7 cellular contexts compared by ENCODE assay signal in the genomic region with DNA sequence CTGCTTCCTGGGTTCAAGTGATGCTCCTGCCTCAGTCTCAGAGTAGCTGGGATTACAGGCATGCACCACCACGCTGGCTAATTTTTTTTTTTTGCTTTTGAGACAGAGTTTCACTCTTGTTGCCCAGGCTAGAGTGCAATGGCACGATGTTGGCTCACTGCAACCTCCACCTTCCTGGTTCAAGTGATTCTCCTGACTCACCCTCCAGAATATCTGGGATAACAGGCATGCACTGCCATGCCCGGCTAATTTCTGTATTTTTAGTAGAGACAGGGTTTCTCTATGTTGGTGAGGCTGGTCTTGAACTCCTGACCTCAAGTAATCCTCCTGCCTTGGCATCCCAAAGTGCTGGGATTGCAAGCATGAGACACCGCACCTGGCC.
DNase-seq lines count a peak whose midpoint lies in the region; ATAC-seq and TF ChIP-seq lines count a peak whose summit lies in the region.
"Not testable (repeated sequence)": the region's sequence is repeated elsewhere in the genome, so short reads cannot be mapped to it uniquely, and the experiment has no call there.

No MANE protein-coding gene starts in this region.

- not testable (repeated sequence) for H3K36me3 ChIP-seq in DOHH2 (ENCODE audit: control insufficient read depth, low read length); KMS-11 (ENCODE audit: insufficient read depth); muscle layer of duodenum (ENCODE audit: control insufficient read depth in 1 of 2, insufficient read depth in 2 of 2, low read length in 2 of 2)

- not testable (repeated sequence) for H3K27me3 Mint-ChIP-seq in activated CD4-positive, alpha-beta memory T cell treated with anti-CD3 and anti-CD28 coated beads for 36 hours; activated naive CD8-positive, alpha-beta T cell treated with anti-CD3 and anti-CD28 coated beads, Interleukin-2, amount 10 ng/mL, durations not matched to agents 7 days and 5 days

- not testable (repeated sequence) for H3K79me2 ChIP-seq in DOHH2 (ENCODE audit: control insufficient read depth, low read length); KMS-11 (ENCODE audit: insufficient read depth, low read depth)

- H3K4me1 Mint-ChIP-seq in activated CD4-positive, alpha-beta memory T cell treated with anti-CD3 and anti-CD28 coated beads for 36 hours (ENCODE audit: low read depth): peaks cover 70% of the 10 kb centered on the region
- peaks cover 35% of the 10 kb centered on the region for H3K4me1 Mint-ChIP-seq in activated naive CD8-positive, alpha-beta T cell treated with anti-CD3 and anti-CD28 coated beads, Interleukin-2, amount 10 ng/mL, durations not matched to agents 7 days and 5 days
- H3K4me1 Mint-ChIP-seq in stimulated activated effector memory CD8-positive, alpha-beta T cell treated with anti-CD3 and anti-CD28 coated beads, Interleukin-12 subunit alpha, Interleukin-12 subunit beta, amount 100 ng/mL, for 72 hours: peaks cover 57% of the 10 kb centered on the region

- DNase-seq in activated CD4-positive, alpha-beta memory T cell treated with anti-CD3 and anti-CD28 coated beads for 36 hours; activated naive CD8-positive, alpha-beta T cell treated with anti-CD3 and anti-CD28 coated beads, Interleukin-2, amount 10 ng/mL, durations not matched to agents 7 days and 5 days; stimulated activated effector memory CD8-positive, alpha-beta T cell treated with anti-CD3 and anti-CD28 coated beads, Interleukin-12 subunit alpha, Interleukin-12 subunit beta, amount 100 ng/mL, for 72 hours (ENCODE audit: low spot score in 2 of 2): not testable (repeated sequence)
- DNase-seq in epithelial cell of esophagus (ENCODE audit: low read depth): peak; percentile 65

- not testable (repeated sequence) for H3K9me3 Mint-ChIP-seq in activated CD4-positive, alpha-beta memory T cell treated with anti-CD3 and anti-CD28 coated beads for 36 hours; activated naive CD8-positive, alpha-beta T cell treated with anti-CD3 and anti-CD28 coated beads, Interleukin-2, amount 10 ng/mL, durations not matched to agents 7 days and 5 days; stimulated activated effector memory CD8-positive, alpha-beta T cell treated with anti-CD3 and anti-CD28 coated beads, Interleukin-12 subunit alpha, Interleukin-12 subunit beta, amount 100 ng/mL, for 72 hours

- not testable (repeated sequence) for ATAC-seq in activated naive CD8-positive, alpha-beta T cell treated with anti-CD3 and anti-CD28 coated beads, Interleukin-2, amount 10 ng/mL, durations not matched to agents 7 days and 5 days (ENCODE audit: low read depth); stimulated activated effector memory CD8-positive, alpha-beta T cell treated with anti-CD3 and anti-CD28 coated beads, Interleukin-12 subunit alpha, Interleukin-12 subunit beta, amount 100 ng/mL, for 72 hours

- not testable (repeated sequence) for H3K4me3 ChIP-seq in DOHH2 (ENCODE audit: low read length); KMS-11 (IDR thresholded peaks at IDR 0.05; ENCODE audit: insufficient read depth, low read depth, low read length); epithelial cell of esophagus (ENCODE audit: low read length); muscle layer of duodenum (ENCODE audit: low read depth in 1 of 2, low read length in 2 of 2)

- TF ChIP-seq CTCF in DOHH2 (IDR thresholded peaks at IDR 0.05; ENCODE audit: low read depth, low read length, poor library complexity, severe bottlenecking); KMS-11 (conservative IDR thresholded peaks at IDR 0.05; ENCODE audit: low read depth, low read length); epithelial cell of esophagus (IDR thresholded peaks at IDR 0.05; ENCODE audit: insufficient read depth, low read depth, low read length, missing control alignments): not testable (repeated sequence)

- POLR2A ChIA-PET in activated CD4-positive, alpha-beta memory T cell treated with anti-CD3 and anti-CD28 coated beads for 36 hours (lab: Charles Lee): interaction anchor here (0.6 to 6.8 kb wide), 9 partner anchors 9 to 257 kb away, joined by 3 to 87 read pairs (median 26); a partner anchor contains a TSS
- POLR2A ChIA-PET in activated naive CD8-positive, alpha-beta T cell treated with anti-CD3 and anti-CD28 coated beads, Interleukin-2, amount 10 ng/mL, durations not matched to agents 7 days and 5 days (lab: Charles Lee): interaction anchor here (0.7 to 2.4 kb wide), 8 partner anchors 8 to 89 kb away, joined by 3 to 24 read pairs (median 3); a partner anchor contains a TSS

- CTCF ChIA-PET in activated CD4-positive, alpha-beta memory T cell treated with anti-CD3 and anti-CD28 coated beads for 36 hours (lab: Charles Lee): interaction anchor here (1.0 to 3.1 kb wide), 2 partner anchors 11 to 22 kb away, joined by 3 to 8 read pairs; no protein-coding TSS in a partner anchor

- H3K9me2 ChIP-seq in DOHH2 (replicated peaks; ENCODE audit: control insufficient read depth, low read length): not testable (repeated sequence)

- not testable (repeated sequence) for H3F3A ChIP-seq in DOHH2 (ENCODE audit: control insufficient read depth, insufficient read depth)

- not testable (repeated sequence) for H3K36me3 Mint-ChIP-seq in activated CD4-positive, alpha-beta memory T cell treated with anti-CD3 and anti-CD28 coated beads for 36 hours; activated naive CD8-positive, alpha-beta T cell treated with anti-CD3 and anti-CD28 coated beads, Interleukin-2, amount 10 ng/mL, durations not matched to agents 7 days and 5 days
- peaks cover 20% of the 10 kb centered on the region for H3K36me3 Mint-ChIP-seq in stimulated activated effector memory CD8-positive, alpha-beta T cell treated with anti-CD3 and anti-CD28 coated beads, Interleukin-12 subunit alpha, Interleukin-12 subunit beta, amount 100 ng/mL, for 72 hours

- H3K4me2 ChIP-seq in DOHH2 (ENCODE audit: low read length) (peak overlapping the region; percentile 43), KMS-11 (peak overlapping the region; percentile 81)

- H3K27me3 ChIP-seq in DOHH2 (ENCODE audit: control insufficient read depth, low read length); KMS-11 (ENCODE audit: insufficient read depth, low read depth); muscle layer of duodenum (ENCODE audit: low read depth, low read length): not testable (repeated sequence)

- intact Hi-C loops in activated CD4-positive, alpha-beta memory T cell treated with anti-CD3 and anti-CD28 coated beads for 36 hours (cut with micrococcal nuclease): not testable (repeated sequence)

- H3K4me3 Mint-ChIP-seq in activated CD4-positive, alpha-beta memory T cell treated with anti-CD3 and anti-CD28 coated beads for 36 hours: peak overlapping the region; percentile 42
- H3K4me3 Mint-ChIP-seq in activated naive CD8-positive, alpha-beta T cell treated with anti-CD3 and anti-CD28 coated beads, Interleukin-2, amount 10 ng/mL, durations not matched to agents 7 days and 5 days: peak overlapping the region; percentile 42
- H3K4me3 Mint-ChIP-seq in stimulated activated effector memory CD8-positive, alpha-beta T cell treated with anti-CD3 and anti-CD28 coated beads, Interleukin-12 subunit alpha, Interleukin-12 subunit beta, amount 100 ng/mL, for 72 hours: peak overlapping the region; percentile 53

- peak overlapping the region; percentile 54 for H3K9ac ChIP-seq in KMS-11

- not testable (repeated sequence) for H3K9me3 ChIP-seq in DOHH2 (ENCODE audit: control insufficient read depth, insufficient read depth, low read length); muscle layer of duodenum (ENCODE audit: control insufficient read depth in 1 of 2, low read length in 2 of 2)

- H3K4me1 ChIP-seq in DOHH2 (ENCODE audit: control insufficient read depth, low read length) (peaks cover 30% of the 10 kb centered on the region), KMS-11 (ENCODE audit: low read depth, poor library complexity, severe bottlenecking) (peaks cover 54% of the 10 kb centered on the region), muscle layer of duodenum (ENCODE audit: control insufficient read depth in 1 of 2, insufficient read depth in 2 of 2, low read length in 2 of 2) (peaks cover 10 to 14% of the 10 kb centered on the region in 2 donors)

- not testable (repeated sequence) for H3K27ac ChIP-seq in DOHH2 (ENCODE audit: low read depth, low read length)
- peak overlapping the region; percentile 91 for H3K27ac ChIP-seq in KMS-11
- peak overlapping the region; percentile 70 for H3K27ac ChIP-seq in muscle layer of duodenum (ENCODE audit: low read length)

- not testable (repeated sequence) for H4K20me1 ChIP-seq in DOHH2 (ENCODE audit: control insufficient read depth, insufficient read depth, low read depth, low read length); KMS-11 (ENCODE audit: insufficient read depth)

- H2AFZ ChIP-seq in KMS-11 (ENCODE audit: low read depth): peak overlapping the region; percentile 13; the same call in 1 of the 2 replicates

- H3K27ac Mint-ChIP-seq in activated CD4-positive, alpha-beta memory T cell treated with anti-CD3 and anti-CD28 coated beads for 36 hours: peak overlapping the region; percentile 87
- peak overlapping the region; percentile 91 for H3K27ac Mint-ChIP-seq in activated naive CD8-positive, alpha-beta T cell treated with anti-CD3 and anti-CD28 coated beads, Interleukin-2, amount 10 ng/mL, durations not matched to agents 7 days and 5 days
- peak overlapping the region; percentile 93 for H3K27ac Mint-ChIP-seq in stimulated activated effector memory CD8-positive, alpha-beta T cell treated with anti-CD3 and anti-CD28 coated beads, Interleukin-12 subunit alpha, Interleukin-12 subunit beta, amount 100 ng/mL, for 72 hours
